In genomic region chr5:14219800-14220512, GRCh38 we compare ENCODE assay signal across 18 cellular contexts.
DNase-seq lines count a peak whose midpoint lies in the region; ATAC-seq and TF ChIP-seq lines count a peak whose summit lies in the region.
"Had no signal": no experiment of that assay in that cellular context is flagged by ENCODE, and none has a peak within 500 bp of the region (broad histone marks: within the 10 kb centered on the region; RNA-seq: fewer than 3 reads in every experiment).

No MANE protein-coding gene starts in this region.

- DNase-seq in HFFc6 (no peak), adrenal gland (peak in 1 of 7 donors; percentile 17), thyroid gland (no peak), NOMO-1 (lab: John Stamatoyannopoulos, UW; ENCODE audit: unreplicated experiment in 2 of 2) (no peak), MM.1S (no peak)
- DNase-seq: activated CD8-positive, alpha-beta T cell treated with anti-CD3 and anti-CD28 coated beads, Interleukin-2, amount 10 ng/mL, durations not matched to agents 7 days and 5 days; activated naive CD8-positive, alpha-beta T cell treated with anti-CD3 and anti-CD28 coated beads, Interleukin-2, amount 50 U/mL, for 24 hours; caudate nucleus; effector memory CD4-positive, alpha-beta T cell; left cardiac atrium; MV-4-11; NCI-H2081 treated with DMSO at 0.1 percent for 48 hours; NCI-H526; PC-9; retina had no signal

- ATAC-seq in GM18511 (IDR thresholded peaks at IDR 0.05; ENCODE audit: unreplicated experiment) = no peak
- ATAC-seq: activated CD8-positive, alpha-beta T cell treated with anti-CD3 and anti-CD28 coated beads, Interleukin-2, amount 10 ng/mL, durations not matched to agents 7 days and 5 days; activated naive CD8-positive, alpha-beta T cell treated with anti-CD3 and anti-CD28 coated beads, Interleukin-2, amount 50 U/mL, for 24 hours had no signal

- no peaks in the 10 kb centered on the region for H3K9me3 Mint-ChIP-seq in HFFc6
- H3K9me3 Mint-ChIP-seq: activated naive CD8-positive, alpha-beta T cell treated with anti-CD3 and anti-CD28 coated beads, Interleukin-2, amount 50 U/mL, for 24 hours had no signal

- peaks cover 7% of the 10 kb centered on the region for H3K27me3 Mint-ChIP-seq in HFFc6 (ENCODE audit: insufficient read depth)

- H3K4me1 ChIP-seq in adrenal gland (replicated peaks in 1 of 2) = peaks cover 33 to 56% of the 10 kb centered on the region in 2 donors
- peaks cover 56% of the 10 kb centered on the region for H3K4me1 ChIP-seq in muscle layer of colon (ENCODE audit: insufficient read depth, low read length)
- H3K4me1 ChIP-seq in thyroid gland = peaks cover 25 to 52% of the 10 kb centered on the region in 2 donors
- H3K4me1 ChIP-seq in MM.1S (ENCODE audit: low read length) = peaks cover 28% of the 10 kb centered on the region

- no peak overlapping the region for H2AFZ ChIP-seq in MM.1S (ENCODE audit: low read length)
- H2AFZ ChIP-seq: neural progenitor cell, PC-9 had no signal

- peaks cover 58% of the 10 kb centered on the region for H3K36me3 Mint-ChIP-seq in HFFc6 (ENCODE audit: low read depth)

- TF ChIP-seq CTCF in HFFc6 (IDR thresholded peaks at IDR 0.05) = no peak
- TF ChIP-seq CTCF in adrenal gland (IDR thresholded peaks at IDR 0.05) = no peak
- TF ChIP-seq CTCF in thyroid gland (IDR thresholded peaks at IDR 0.05) = no peak
- TF ChIP-seq CTCF in MM.1S (IDR thresholded peaks at IDR 0.05; ENCODE audit: low read length) = no peak

- H4K20me1 ChIP-seq in MM.1S (ENCODE audit: insufficient read depth, low read length) = no peaks in the 10 kb centered on the region

- peaks cover 82% of the 10 kb centered on the region for H3K79me2 ChIP-seq in MM.1S (ENCODE audit: low read length)

- peak overlapping the region; percentile 58 for H3K27ac Mint-ChIP-seq in HFFc6
- H3K27ac Mint-ChIP-seq: activated CD8-positive, alpha-beta T cell treated with anti-CD3 and anti-CD28 coated beads, Interleukin-2, amount 10 ng/mL, durations not matched to agents 7 days and 5 days; activated naive CD8-positive, alpha-beta T cell treated with anti-CD3 and anti-CD28 coated beads, Interleukin-2, amount 50 U/mL, for 24 hours had no signal

- H3K27ac ChIP-seq in adrenal gland (peak overlapping the region; percentile 18 to 77 (median 58)), muscle layer of colon (ENCODE audit: low read depth, low read length) (peak overlapping the region; percentile 77), thyroid gland (peak overlapping the region in 2 of 3 donors; percentile 75 to 76), MM.1S (ENCODE audit: low read length) (no peak overlapping the region)
- H3K27ac ChIP-seq: neural progenitor cell, PC-9 had no signal

- no peak overlapping the region for H3K9ac ChIP-seq in muscle layer of colon (ENCODE audit: low read length)
- H3K9ac ChIP-seq in MM.1S (ENCODE audit: low read length) = no peak overlapping the region
- H3K9ac ChIP-seq: neural progenitor cell had no signal

- WGBS in adrenal gland, 4 donors = 42 to 45% (median 44%) methylated on average over 6 of the region's 6 CpGs
- 77 to 80% methylated on average over 6 of the region's 6 CpGs for WGBS in thyroid gland, 2 donors

- H3K27me3 ChIP-seq in adrenal gland (no peaks in the 10 kb centered on the region), muscle layer of colon (ENCODE audit: control insufficient read depth in 1 of 2, insufficient read depth in 2 of 2, low read length in 2 of 2) (no peaks in the 10 kb centered on the region), thyroid gland (no peaks in the 10 kb centered on the region), MM.1S (replicated peaks; ENCODE audit: insufficient read depth, low read length) (no peaks in the 10 kb centered on the region)
- H3K27me3 ChIP-seq: neural progenitor cell had no signal

- peaks cover 92% of the 10 kb centered on the region for H3K4me1 Mint-ChIP-seq in HFFc6 (ENCODE audit: low read depth)

- H3K4me2 ChIP-seq in MM.1S (ENCODE audit: low read depth, low read length) = no peak overlapping the region
- H3K4me2 ChIP-seq: neural progenitor cell, PC-9 had no signal

- no peak overlapping the region for H3K4me3 Mint-ChIP-seq in HFFc6
- H3K4me3 Mint-ChIP-seq: activated CD8-positive, alpha-beta T cell treated with anti-CD3 and anti-CD28 coated beads, Interleukin-2, amount 10 ng/mL, durations not matched to agents 7 days and 5 days; activated naive CD8-positive, alpha-beta T cell treated with anti-CD3 and anti-CD28 coated beads, Interleukin-2, amount 50 U/mL, for 24 hours; neural progenitor cell had no signal

- no peak overlapping the region for H3K4me3 ChIP-seq in adrenal gland
- no peak overlapping the region for H3K4me3 ChIP-seq in muscle layer of colon (ENCODE audit: low read depth in 1 of 2, low read length in 2 of 2)
- H3K4me3 ChIP-seq in thyroid gland (replicated peaks in 1 of 3) = no peak overlapping the region
- H3K4me3 ChIP-seq in MM.1S (ENCODE audit: low read length) = no peak overlapping the region
- H3K4me3 ChIP-seq: neural progenitor cell, PC-9 had no signal

- TF ChIP-seq POLR2A in adrenal gland (IDR thresholded peaks at IDR 0.05) (no peak), thyroid gland (IDR thresholded peaks at IDR 0.05) (no peak)

- peaks cover 7% of the 10 kb centered on the region for H3F3A ChIP-seq in MM.1S (ENCODE audit: insufficient read depth, low read length)

- H3K36me3 ChIP-seq in adrenal gland (replicated peaks in 1 of 2) (no peaks in the 10 kb centered on the region), muscle layer of colon (ENCODE audit: insufficient read depth, low read length) (no peaks in the 10 kb centered on the region), thyroid gland (no peaks in the 10 kb centered on the region), MM.1S (replicated peaks; ENCODE audit: insufficient read depth, low read length) (no peaks in the 10 kb centered on the region)
- H3K36me3 ChIP-seq: neural progenitor cell had no signal

- no peaks in the 10 kb centered on the region for H3K9me3 ChIP-seq in adrenal gland (replicated peaks in 1 of 3)
- H3K9me3 ChIP-seq in muscle layer of colon (ENCODE audit: low read length) = no peaks in the 10 kb centered on the region
- no peaks in the 10 kb centered on the region for H3K9me3 ChIP-seq in thyroid gland
- H3K9me3 ChIP-seq in MM.1S (replicated peaks; ENCODE audit: insufficient read depth, low read length) = no peaks in the 10 kb centered on the region

- no peaks in the 10 kb centered on the region for H3K9me2 ChIP-seq in MM.1S (replicated peaks; ENCODE audit: insufficient read depth, low read length)

- intact Hi-C loops in adrenal gland (cut with DNase I) = no loop called here
- intact Hi-C loops in thyroid gland (cut with DNase I) = no loop called here
